In genomic region chr15:71085809-71086208, GRCh38 we compare ENCODE assay signal across 12 cellular contexts. TPM values are rescaled to one million over a fixed set of nuclear protein-coding genes. Genes with fewer than 3 reads are reported as not detected.
"Had no signal": no experiment of that assay in that cellular context is flagged by ENCODE, and none has a peak within 500 bp of the region (broad histone marks: within the 10 kb centered on the region; RNA-seq: fewer than 3 reads in every experiment).

No MANE protein-coding gene starts in this region.

- DNase-seq: activated CD4-positive, alpha-beta memory T cell treated with anti-CD3 and anti-CD28 coated beads, Interleukin-2, amount 10 ng/mL, durations not matched to agents 7 days and 5 days; activated CD8-positive, alpha-beta memory T cell treated with anti-CD3 and anti-CD28 coated beads, Interleukin-2, amount 50 U/mL, for 4 hours; activated gamma-delta T cell treated with Interleukin-2 at 50 U/mL for 16 hours; activated naive CD8-positive, alpha-beta T cell treated with anti-CD3 and anti-CD28 coated beads, Interleukin-2, amount 10 ng/mL, durations not matched to agents 7 days and 5 days; activated T-cell treated with anti-CD3 and anti-CD28 coated beads, Interleukin-2, amount 50 U/mL, for 72 hours; anterior cingulate cortex; esophagus squamous epithelium; foreskin fibroblast; glutamatergic neuron; T1000 had no signal

- H3K4me3 Mint-ChIP-seq: activated CD4-positive, alpha-beta memory T cell treated with anti-CD3 and anti-CD28 coated beads, Interleukin-2, amount 10 ng/mL, durations not matched to agents 7 days and 5 days; activated naive CD8-positive, alpha-beta T cell treated with anti-CD3 and anti-CD28 coated beads, Interleukin-2, amount 10 ng/mL, durations not matched to agents 7 days and 5 days; activated T-cell treated with anti-CD3 and anti-CD28 coated beads, Interleukin-2, amount 50 U/mL, for 72 hours had no signal

- H3K27ac Mint-ChIP-seq: activated CD4-positive, alpha-beta memory T cell treated with anti-CD3 and anti-CD28 coated beads, Interleukin-2, amount 10 ng/mL, durations not matched to agents 7 days and 5 days; activated naive CD8-positive, alpha-beta T cell treated with anti-CD3 and anti-CD28 coated beads, Interleukin-2, amount 10 ng/mL, durations not matched to agents 7 days and 5 days; activated T-cell treated with anti-CD3 and anti-CD28 coated beads, Interleukin-2, amount 50 U/mL, for 72 hours had no signal

- ATAC-seq: activated T-cell treated with anti-CD3 and anti-CD28 coated beads, Interleukin-2, amount 50 U/mL, for 72 hours had no signal

- H3K4me1 Mint-ChIP-seq: activated CD4-positive, alpha-beta memory T cell treated with anti-CD3 and anti-CD28 coated beads, Interleukin-2, amount 10 ng/mL, durations not matched to agents 7 days and 5 days; activated naive CD8-positive, alpha-beta T cell treated with anti-CD3 and anti-CD28 coated beads, Interleukin-2, amount 10 ng/mL, durations not matched to agents 7 days and 5 days had no signal

- H3K36me3 ChIP-seq: breast epithelium, esophagus squamous epithelium had no signal

- H3K27ac ChIP-seq: esophagus squamous epithelium, skin epidermis had no signal

- H3K4me3 ChIP-seq: breast epithelium, esophagus squamous epithelium, skin epidermis had no signal

- H3K9me3 Mint-ChIP-seq: activated CD4-positive, alpha-beta memory T cell treated with anti-CD3 and anti-CD28 coated beads, Interleukin-2, amount 10 ng/mL, durations not matched to agents 7 days and 5 days; activated naive CD8-positive, alpha-beta T cell treated with anti-CD3 and anti-CD28 coated beads, Interleukin-2, amount 10 ng/mL, durations not matched to agents 7 days and 5 days had no signal

- H3K4me1 ChIP-seq: breast epithelium had no signal

- H3K36me3 Mint-ChIP-seq: activated naive CD8-positive, alpha-beta T cell treated with anti-CD3 and anti-CD28 coated beads, Interleukin-2, amount 10 ng/mL, durations not matched to agents 7 days and 5 days had no signal

- H3K9me3 ChIP-seq: breast epithelium, esophagus squamous epithelium had no signal

RNA-seq across cellular contexts. Expression of gene THSD4, which starts 29.5 kb away (rescaled TPM):
- total RNA-seq: activated naive CD8-positive, alpha-beta T cell treated with anti-CD3 and anti-CD28 coated beads, Interleukin-2, amount 10 ng/mL, durations not matched to agents 7 days and 5 days; activated T-cell treated with anti-CD3 and anti-CD28 coated beads, Interleukin-2, amount 50 U/mL, for 72 hours had no signal
